Comparison of ENCODE assay signal across 9 cellular contexts in genomic region chr4:85084371-85085170, GRCh38.
DNase-seq lines count a peak whose midpoint lies in the region; ATAC-seq, FAIRE-seq and TF ChIP-seq lines count a peak whose summit lies in the region.
"Had no signal": no experiment of that assay in that cellular context is flagged by ENCODE, and none has a peak within 500 bp of the region (broad histone marks: within the 10 kb centered on the region; RNA-seq: fewer than 3 reads in every experiment).

No MANE protein-coding gene starts in this region.

- peaks cover 0 to 6% (median 4%) of the 10 kb centered on the region in 5 experiments for H3K9me3 Mint-ChIP-seq in brain
- H3K9me3 Mint-ChIP-seq in natural killer cell treated with Interleukin-12 subunit alpha and Interleukin-12 subunit beta and Interleukin-15 and Interleukin-18, amount 100 ng/mL, for 72 hours: peaks cover 3% of the 10 kb centered on the region

- peak; percentile 73 for DNase-seq in G401 (ENCODE audit: low spot score)
- DNase-seq in NCI-H69 (lab: John Stamatoyannopoulos, UW): peak; percentile 68
- no peak for DNase-seq in kidney
- DNase-seq in tibial artery: peak in 1 of 2 donors; percentile 38
- no peak for DNase-seq in natural killer cell treated with Interleukin-12 subunit alpha and Interleukin-12 subunit beta and Interleukin-15 and Interleukin-18, amount 100 ng/mL, for 72 hours (ENCODE audit: low spot score)

- no peak overlapping the region for H3K4me3 Mint-ChIP-seq in brain
- no peak overlapping the region for H3K4me3 Mint-ChIP-seq in natural killer cell treated with Interleukin-12 subunit alpha and Interleukin-12 subunit beta and Interleukin-15 and Interleukin-18, amount 100 ng/mL, for 72 hours

- H3K27ac ChIP-seq in kidney (ENCODE audit: low read depth in 2 of 2, low read length in 2 of 2) (no peak overlapping the region), tibial artery (no peak overlapping the region)

- no peak overlapping the region for H3K27ac Mint-ChIP-seq in brain
- no peak overlapping the region for H3K27ac Mint-ChIP-seq in natural killer cell treated with Interleukin-12 subunit alpha and Interleukin-12 subunit beta and Interleukin-15 and Interleukin-18, amount 100 ng/mL, for 72 hours
- H3K27ac Mint-ChIP-seq: activated naive CD4-positive, alpha-beta T cell treated with anti-CD3 and anti-CD28 coated beads, Interleukin-2, amount 50 U/mL, for 72 hours had no signal

- in situ Hi-C loops in G401 (cut with HindIII; ENCODE audit: low sequenced_read_pairs): no loop called here

- H3K9me3 ChIP-seq in kidney (ENCODE audit: control insufficient read depth in 1 of 2, low read length in 2 of 2) (no peaks in the 10 kb centered on the region), tibial artery (no peaks in the 10 kb centered on the region)

- peak; percentile 80 for ATAC-seq in GM19467 (IDR thresholded peaks at IDR 0.05; ENCODE audit: unreplicated experiment)
- ATAC-seq in HG03558 (IDR thresholded peaks at IDR 0.05; ENCODE audit: extremely low read depth, unreplicated experiment): peak; percentile 81
- ATAC-seq in natural killer cell treated with Interleukin-12 subunit alpha and Interleukin-12 subunit beta and Interleukin-15 and Interleukin-18, amount 100 ng/mL, for 72 hours: no peak
- ATAC-seq: activated naive CD4-positive, alpha-beta T cell treated with anti-CD3 and anti-CD28 coated beads, Interleukin-2, amount 50 U/mL, for 72 hours had no signal

- peaks cover 6% of the 10 kb centered on the region for H3K4me1 Mint-ChIP-seq in brain
- no peaks in the 10 kb centered on the region for H3K4me1 Mint-ChIP-seq in natural killer cell treated with Interleukin-12 subunit alpha and Interleukin-12 subunit beta and Interleukin-15 and Interleukin-18, amount 100 ng/mL, for 72 hours (ENCODE audit: low read depth in 2 of 2)

- H3K4me1 ChIP-seq in kidney (ENCODE audit: control insufficient read depth in 1 of 2, insufficient read depth in 1 of 2, low read depth in 1 of 2, low read length in 2 of 2) (no peaks in the 10 kb centered on the region), tibial artery (no peaks in the 10 kb centered on the region)

- intact Hi-C loops in kidney (cut with DNase I): no loop called here
- intact Hi-C loops in tibial artery (cut with DNase I; ENCODE audit: low total_unique reads): loop anchor here (10.0 kb wide), 1 partner anchor 960 kb away; no protein-coding TSS in a partner anchor

- peaks cover 4% of the 10 kb centered on the region for H3K27me3 Mint-ChIP-seq in brain
- H3K27me3 Mint-ChIP-seq in natural killer cell treated with Interleukin-12 subunit alpha and Interleukin-12 subunit beta and Interleukin-15 and Interleukin-18, amount 100 ng/mL, for 72 hours: no peaks in the 10 kb centered on the region

- H3K4me3 ChIP-seq in kidney (ENCODE audit: low read length in 2 of 2): no peak overlapping the region
- no peak overlapping the region for H3K4me3 ChIP-seq in tibial artery

- TF ChIP-seq CTCF in brain (conservative IDR thresholded peaks at IDR 0.05) (peak; percentile 79 to 83), kidney (IDR thresholded peaks at IDR 0.05; ENCODE audit: borderline replicate concordance, extremely low read depth, insufficient read depth) (peak; percentile 59), tibial artery (IDR thresholded peaks at IDR 0.05) (peak; percentile 55 to 59)

- no peak overlapping the region for H3K9ac ChIP-seq in kidney (ENCODE audit: low read length in 2 of 2)

- no peaks in the 10 kb centered on the region for H3K27me3 ChIP-seq in tibial artery

- peak; percentile 95 for FAIRE-seq in kidney (lab: Jason Lieb, UNC)

- H3K36me3 ChIP-seq in kidney (ENCODE audit: control insufficient read depth in 1 of 2, insufficient read depth in 2 of 2, low read length in 2 of 2) (no peaks in the 10 kb centered on the region), tibial artery (no peaks in the 10 kb centered on the region)

- no peaks in the 10 kb centered on the region for H3K36me3 Mint-ChIP-seq in brain
- no peaks in the 10 kb centered on the region for H3K36me3 Mint-ChIP-seq in natural killer cell treated with Interleukin-12 subunit alpha and Interleukin-12 subunit beta and Interleukin-15 and Interleukin-18, amount 100 ng/mL, for 72 hours
- H3K36me3 Mint-ChIP-seq: activated naive CD4-positive, alpha-beta T cell treated with anti-CD3 and anti-CD28 coated beads, Interleukin-2, amount 50 U/mL, for 72 hours had no signal

Comparison
In these comparisons a context has a peak if more than half of its experiments do, and no peak if none do; other contexts are left out.
1. DNase-seq: peak in G401 (single experiment) and NCI-H69 (single experiment); none in kidney (single experiment) and natural killer cell treated with Interleukin-12 subunit alpha and Interleukin-12 subunit beta and Interleukin-15 and Interleukin-18, amount 100 ng/mL, for 72 hours (single experiment).
2. ATAC-seq: peak in GM19467 (single experiment) and HG03558 (single experiment); none in natural killer cell treated with Interleukin-12 subunit alpha and Interleukin-12 subunit beta and Interleukin-15 and Interleukin-18, amount 100 ng/mL, for 72 hours (0 of 2).
3. Peak in every context shown above with its lines, with median percentiles within 50 percentile points of each other: CTCF ChIP-seq.